In genomic region chr1:247210386-247211117, GRCh38 we compare ENCODE assay signal across 8 cellular contexts. TPM values are rescaled to one million over a fixed set of nuclear protein-coding genes. Genes with fewer than 3 reads are reported as not detected.
DNase-seq lines count a peak whose midpoint lies in the region; ATAC-seq and TF ChIP-seq lines count a peak whose summit lies in the region.

No MANE protein-coding gene starts in this region.

- peak; percentile 86 for TF ChIP-seq POLR2A in erythroblast (IDR thresholded peaks at IDR 0.05; ENCODE audit: low read length)

- peaks cover 5% of the 10 kb centered on the region for H3K36me3 Mint-ChIP-seq in IgD-negative memory B cell

- H3K4me3 ChIP-seq in mucosa of rectum (ENCODE audit: low read length in 2 of 2) = peak overlapping the region; percentile 85 to 96

- H3K27ac Mint-ChIP-seq in IgD-negative memory B cell = peak overlapping the region; percentile 95 to 98 (median 97)

- H3K4me1 ChIP-seq in mucosa of rectum (ENCODE audit: control insufficient read depth in 2 of 2, insufficient read depth in 2 of 2, low read length in 2 of 2) = peaks cover 10 to 15% of the 10 kb centered on the region in 2 donors

- H3K27ac ChIP-seq in mucosa of rectum (ENCODE audit: low read depth in 2 of 2, low read length in 2 of 2) = peak overlapping the region; percentile 90 to 93

- H3K9ac ChIP-seq in mucosa of rectum (ENCODE audit: low read depth in 1 of 2, low read length in 2 of 2) = peak overlapping the region; percentile 93 to 94

- H3K4me1 Mint-ChIP-seq in IgD-negative memory B cell = peaks cover 43 to 55% (median 49%) of the 10 kb centered on the region in 3 donors

- no peaks in the 10 kb centered on the region for H3K27me3 ChIP-seq in mucosa of rectum (ENCODE audit: control insufficient read depth in 2 of 2, insufficient read depth in 2 of 2, low read length in 2 of 2)

- peak; percentile 96 for DNase-seq in DMS153 (lab: John Stamatoyannopoulos, UW)
- DNase-seq in OCI-M1 (lab: John Stamatoyannopoulos, UW) = peak; percentile 99
- peak; percentile 94 for DNase-seq in activated T-cell treated with anti-CD3 and anti-CD28 coated beads for 48 hours (ENCODE audit: low read depth)
- peak; percentile 97 for DNase-seq in erythroblast (lab: John Stamatoyannopoulos, UW)
- peak; percentile 87 for DNase-seq in stimulated activated CD8-positive, alpha-beta memory T cell treated with anti-CD3 and anti-CD28 coated beads, Interleukin-4, amount 100 ng/mL, for 4 hours (ENCODE audit: low read depth in 2 of 2, low spot score in 1 of 2)

- peak; percentile 90 for ATAC-seq in GM21576 (IDR thresholded peaks at IDR 0.05; ENCODE audit: unreplicated experiment)

- no peaks in the 10 kb centered on the region for H3K9me3 Mint-ChIP-seq in IgD-negative memory B cell

- no peaks in the 10 kb centered on the region for H3K36me3 ChIP-seq in mucosa of rectum (ENCODE audit: control insufficient read depth in 2 of 2, insufficient read depth in 2 of 2, low read length in 2 of 2)

- H3K9me3 ChIP-seq in mucosa of rectum (ENCODE audit: control insufficient read depth in 2 of 2, low read length in 2 of 2) = no peaks in the 10 kb centered on the region

- H3K27me3 Mint-ChIP-seq in IgD-negative memory B cell = no peaks in the 10 kb centered on the region

- H3K4me3 Mint-ChIP-seq in IgD-negative memory B cell = peak overlapping the region; percentile 96 to 100 (median 98)

RNA-seq across cellular contexts. Expression of gene ZNF124, which starts 38.7 kb away (rescaled TPM):
- polyA plus RNA-seq in IgD-negative memory B cell = 4.2 TPM

RNA-seq across cellular contexts. Expression of gene VN1R5, which starts 45.3 kb away (rescaled TPM):
- polyA plus RNA-seq in IgD-negative memory B cell = not detected

Comparison
In these comparisons a context has a peak if more than half of its experiments do, and no peak if none do; other contexts are left out.
1. Peak in every context shown above with its lines: DNase-seq, ATAC-seq, H3K4me3 ChIP-seq and H3K27ac ChIP-seq.